1 cellular context compared by ENCODE assay signal in the genomic region with DNA sequence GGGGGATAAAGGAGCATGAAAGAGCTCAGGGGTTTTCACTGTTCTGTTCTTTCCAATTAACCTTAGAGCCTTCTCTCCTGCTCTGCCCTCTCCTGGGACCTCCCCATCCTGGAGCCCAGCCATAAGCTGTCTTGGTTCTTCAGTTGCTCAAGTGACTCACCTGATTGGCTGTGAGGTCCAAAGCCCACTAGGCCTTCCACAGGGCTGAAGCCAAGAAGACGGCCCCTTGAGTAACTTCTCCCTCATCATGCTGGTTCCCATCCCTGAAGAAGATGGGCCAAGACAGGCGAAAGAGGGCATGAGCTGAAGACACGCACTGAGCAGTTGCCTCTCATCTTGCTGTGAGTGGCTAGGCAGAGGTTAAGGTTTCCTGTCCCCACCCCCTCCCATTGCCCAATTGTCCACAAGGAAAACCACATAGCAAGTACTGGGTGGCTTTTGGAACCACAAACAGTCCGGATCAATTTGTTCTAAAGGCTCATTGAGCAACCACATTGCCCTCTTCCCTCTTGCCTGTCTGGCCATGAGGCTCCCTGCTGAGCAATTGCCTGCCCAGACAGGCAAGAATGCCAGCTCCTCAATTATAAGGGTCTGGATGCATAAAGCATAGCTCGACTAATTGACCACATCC.
TF ChIP-seq lines count a peak whose summit lies in the region.

No MANE protein-coding gene starts in this region.

TF ChIP-seq in HepG2, 621 proteins besides CTCF, POLR2A, EP300 and RAD21 (continued from another document and continues in another):
- TF ChIP-seq ZFX (CRISPR knock-in tag; IDR thresholded peaks at IDR 0.05; ENCODE audit: low read depth), result peak; percentile 85
- TF ChIP-seq ZNF275 (CRISPR knock-in tag; IDR thresholded peaks at IDR 0.05; ENCODE audit: borderline replicate concordance), result 0 out of 2 replicates have a peak, but pooled peaks have one; percentile 45
- no peak for TF ChIP-seq MTA3 (CRISPR knock-in tag; IDR thresholded peaks at IDR 0.05)
- peak; percentile 69 for TF ChIP-seq CBX1 (IDR thresholded peaks at IDR 0.05; ENCODE audit: low read depth)
- TF ChIP-seq, protein P1, sequence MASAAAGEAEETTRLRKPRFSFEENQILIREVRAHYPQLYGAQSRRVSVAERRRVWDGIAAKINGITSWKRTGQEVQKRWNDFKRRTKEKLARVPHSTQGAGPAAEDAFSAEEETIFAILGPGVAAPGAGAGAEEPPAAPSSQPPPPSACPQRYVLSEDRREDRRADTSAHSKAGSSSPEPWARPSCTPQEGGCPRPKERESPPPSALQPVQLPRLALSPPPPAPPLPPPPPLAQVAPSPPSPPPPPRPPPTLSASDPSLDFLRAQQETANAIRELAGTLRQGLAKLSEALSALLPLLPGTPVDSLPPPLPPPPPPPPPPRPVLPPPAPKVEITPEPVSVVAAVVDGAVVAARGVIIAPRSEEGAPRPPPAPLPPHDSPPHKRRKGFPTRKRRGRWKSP (CRISPR knock-in tag; IDR thresholded peaks at IDR 0.05), result peak; percentile 74
- TF ChIP-seq, protein P2, sequence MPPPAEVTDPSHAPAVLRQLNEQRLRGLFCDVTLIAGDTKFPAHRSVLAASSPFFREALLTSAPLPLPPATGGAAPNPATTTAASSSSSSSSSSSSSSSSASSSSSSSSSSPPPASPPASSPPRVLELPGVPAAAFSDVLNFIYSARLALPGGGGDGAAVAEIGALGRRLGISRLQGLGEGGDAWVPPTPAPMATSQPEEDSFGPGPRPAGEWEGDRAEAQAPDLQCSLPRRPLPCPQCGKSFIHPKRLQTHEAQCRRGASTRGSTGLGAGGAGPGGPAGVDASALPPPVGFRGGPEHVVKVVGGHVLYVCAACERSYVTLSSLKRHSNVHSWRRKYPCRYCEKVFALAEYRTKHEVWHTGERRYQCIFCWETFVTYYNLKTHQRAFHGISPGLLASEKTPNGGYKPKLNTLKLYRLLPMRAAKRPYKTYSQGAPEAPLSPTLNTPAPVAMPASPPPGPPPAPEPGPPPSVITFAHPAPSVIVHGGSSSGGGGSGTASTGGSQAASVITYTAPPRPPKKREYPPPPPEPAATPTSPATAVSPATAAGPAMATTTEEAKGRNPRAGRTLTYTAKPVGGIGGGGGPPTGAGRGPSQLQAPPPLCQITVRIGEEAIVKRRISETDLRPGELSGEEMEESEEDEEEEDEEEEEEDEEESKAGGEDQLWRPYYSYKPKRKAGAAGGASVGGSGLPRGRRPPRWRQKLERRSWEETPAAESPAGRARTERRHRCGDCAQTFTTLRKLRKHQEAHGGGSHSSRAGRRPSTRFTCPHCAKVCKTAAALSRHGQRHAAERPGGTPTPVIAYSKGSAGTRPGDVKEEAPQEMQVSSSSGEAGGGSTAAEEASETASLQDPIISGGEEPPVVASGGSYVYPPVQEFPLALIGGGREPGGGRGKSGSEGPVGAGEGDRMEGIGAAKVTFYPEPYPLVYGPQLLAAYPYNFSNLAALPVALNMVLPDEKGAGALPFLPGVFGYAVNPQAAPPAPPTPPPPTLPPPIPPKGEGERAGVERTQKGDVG (CRISPR knock-in tag; IDR thresholded peaks at IDR 0.05; ENCODE audit: borderline replicate concordance), result peak; percentile 80; the same call in 1 of the 2 replicates
- TF ChIP-seq RCOR2 (CRISPR knock-in tag; IDR thresholded peaks at IDR 0.05), result no peak; the same call in 1 of the 2 replicates
- TF ChIP-seq ZNF720 (CRISPR knock-in tag; IDR thresholded peaks at IDR 0.05), result no peak
- peak; percentile 61; the same call in 1 of the 2 replicates for TF ChIP-seq GMEB1 (CRISPR knock-in tag; IDR thresholded peaks at IDR 0.05; ENCODE audit: borderline replicate concordance)
- peak; percentile 82 for TF ChIP-seq ZBTB38 (CRISPR knock-in tag; IDR thresholded peaks at IDR 0.05)
- TF ChIP-seq MIXL1 (CRISPR knock-in tag; IDR thresholded peaks at IDR 0.05), result peak; percentile 77
- TF ChIP-seq ZFP37 (CRISPR knock-in tag; IDR thresholded peaks at IDR 0.05; ENCODE audit: borderline replicate concordance), result no peak
- TF ChIP-seq NCOA1 (CRISPR knock-in tag; IDR thresholded peaks at IDR 0.05), result no peak
- TF ChIP-seq ZNF549 (CRISPR knock-in tag; IDR thresholded peaks at IDR 0.05), result no peak
- TF ChIP-seq ZNF367 (CRISPR knock-in tag; IDR thresholded peaks at IDR 0.05; ENCODE audit: borderline replicate concordance), result no peak
- TF ChIP-seq FOXA1 (IDR thresholded peaks at IDR 0.05), result 0 out of 2 replicates have a peak, but pooled peaks have one; percentile 27
- peak; percentile 92 for TF ChIP-seq FOXA1 (CRISPR knock-in tag; IDR thresholded peaks at IDR 0.05)
- TF ChIP-seq ZNF891 (CRISPR knock-in tag; IDR thresholded peaks at IDR 0.05), result peak; percentile 97
- no peak for TF ChIP-seq TAF15 (IDR thresholded peaks at IDR 0.05; ENCODE audit: low read depth, low read length, poor library complexity, severe bottlenecking)
- TF ChIP-seq, protein P3, sequence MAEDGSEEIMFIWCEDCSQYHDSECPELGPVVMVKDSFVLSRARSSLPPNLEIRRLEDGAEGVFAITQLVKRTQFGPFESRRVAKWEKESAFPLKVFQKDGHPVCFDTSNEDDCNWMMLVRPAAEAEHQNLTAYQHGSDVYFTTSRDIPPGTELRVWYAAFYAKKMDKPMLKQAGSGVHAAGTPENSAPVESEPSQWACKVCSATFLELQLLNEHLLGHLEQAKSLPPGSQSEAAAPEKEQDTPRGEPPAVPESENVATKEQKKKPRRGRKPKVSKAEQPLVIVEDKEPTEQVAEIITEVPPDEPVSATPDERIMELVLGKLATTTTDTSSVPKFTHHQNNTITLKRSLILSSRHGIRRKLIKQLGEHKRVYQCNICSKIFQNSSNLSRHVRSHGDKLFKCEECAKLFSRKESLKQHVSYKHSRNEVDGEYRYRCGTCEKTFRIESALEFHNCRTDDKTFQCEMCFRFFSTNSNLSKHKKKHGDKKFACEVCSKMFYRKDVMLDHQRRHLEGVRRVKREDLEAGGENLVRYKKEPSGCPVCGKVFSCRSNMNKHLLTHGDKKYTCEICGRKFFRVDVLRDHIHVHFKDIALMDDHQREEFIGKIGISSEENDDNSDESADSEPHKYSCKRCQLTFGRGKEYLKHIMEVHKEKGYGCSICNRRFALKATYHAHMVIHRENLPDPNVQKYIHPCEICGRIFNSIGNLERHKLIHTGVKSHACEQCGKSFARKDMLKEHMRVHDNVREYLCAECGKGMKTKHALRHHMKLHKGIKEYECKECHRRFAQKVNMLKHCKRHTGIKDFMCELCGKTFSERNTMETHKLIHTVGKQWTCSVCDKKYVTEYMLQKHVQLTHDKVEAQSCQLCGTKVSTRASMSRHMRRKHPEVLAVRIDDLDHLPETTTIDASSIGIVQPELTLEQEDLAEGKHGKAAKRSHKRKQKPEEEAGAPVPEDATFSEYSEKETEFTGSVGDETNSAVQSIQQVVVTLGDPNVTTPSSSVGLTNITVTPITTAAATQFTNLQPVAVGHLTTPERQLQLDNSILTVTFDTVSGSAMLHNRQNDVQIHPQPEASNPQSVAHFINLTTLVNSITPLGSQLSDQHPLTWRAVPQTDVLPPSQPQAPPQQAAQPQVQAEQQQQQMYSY (CRISPR knock-in tag; IDR thresholded peaks at IDR 0.05), result no peak
- no peak for TF ChIP-seq NFIB (CRISPR knock-in tag; IDR thresholded peaks at IDR 0.05; ENCODE audit: borderline replicate concordance)
- no peak for TF ChIP-seq ZMAT5 (CRISPR knock-in tag; IDR thresholded peaks at IDR 0.05; ENCODE audit: borderline replicate concordance, low read depth)
- TF ChIP-seq ZNF337 (CRISPR knock-in tag; IDR thresholded peaks at IDR 0.05; ENCODE audit: borderline replicate concordance, low read depth), result peak; percentile 72; the same call in 1 of the 2 replicates
- TF ChIP-seq MEIS1 (CRISPR knock-in tag; IDR thresholded peaks at IDR 0.05; ENCODE audit: borderline replicate concordance), result no peak; the same call in 1 of the 2 replicates
- no peak for TF ChIP-seq TCF12 (IDR thresholded peaks at IDR 0.05)
- 0 out of 2 replicates have a peak, but pooled peaks have one; percentile 32 for TF ChIP-seq TCF12 (CRISPR knock-in tag; IDR thresholded peaks at IDR 0.05)
- peak; percentile 90; the same call in 1 of the 2 replicates for TF ChIP-seq ZNF598 (CRISPR knock-in tag; IDR thresholded peaks at IDR 0.05; ENCODE audit: borderline replicate concordance)
- no peak for TF ChIP-seq ZNF10 (CRISPR knock-in tag; IDR thresholded peaks at IDR 0.05; ENCODE audit: borderline replicate concordance, low read depth)
- TF ChIP-seq, protein P4, sequence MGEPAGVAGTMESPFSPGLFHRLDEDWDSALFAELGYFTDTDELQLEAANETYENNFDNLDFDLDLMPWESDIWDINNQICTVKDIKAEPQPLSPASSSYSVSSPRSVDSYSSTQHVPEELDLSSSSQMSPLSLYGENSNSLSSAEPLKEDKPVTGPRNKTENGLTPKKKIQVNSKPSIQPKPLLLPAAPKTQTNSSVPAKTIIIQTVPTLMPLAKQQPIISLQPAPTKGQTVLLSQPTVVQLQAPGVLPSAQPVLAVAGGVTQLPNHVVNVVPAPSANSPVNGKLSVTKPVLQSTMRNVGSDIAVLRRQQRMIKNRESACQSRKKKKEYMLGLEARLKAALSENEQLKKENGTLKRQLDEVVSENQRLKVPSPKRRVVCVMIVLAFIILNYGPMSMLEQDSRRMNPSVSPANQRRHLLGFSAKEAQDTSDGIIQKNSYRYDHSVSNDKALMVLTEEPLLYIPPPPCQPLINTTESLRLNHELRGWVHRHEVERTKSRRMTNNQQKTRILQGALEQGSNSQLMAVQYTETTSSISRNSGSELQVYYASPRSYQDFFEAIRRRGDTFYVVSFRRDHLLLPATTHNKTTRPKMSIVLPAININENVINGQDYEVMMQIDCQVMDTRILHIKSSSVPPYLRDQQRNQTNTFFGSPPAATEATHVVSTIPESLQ (CRISPR knock-in tag; conservative IDR thresholded peaks at IDR 0.05), result no peak
- TF ChIP-seq, protein P5, sequence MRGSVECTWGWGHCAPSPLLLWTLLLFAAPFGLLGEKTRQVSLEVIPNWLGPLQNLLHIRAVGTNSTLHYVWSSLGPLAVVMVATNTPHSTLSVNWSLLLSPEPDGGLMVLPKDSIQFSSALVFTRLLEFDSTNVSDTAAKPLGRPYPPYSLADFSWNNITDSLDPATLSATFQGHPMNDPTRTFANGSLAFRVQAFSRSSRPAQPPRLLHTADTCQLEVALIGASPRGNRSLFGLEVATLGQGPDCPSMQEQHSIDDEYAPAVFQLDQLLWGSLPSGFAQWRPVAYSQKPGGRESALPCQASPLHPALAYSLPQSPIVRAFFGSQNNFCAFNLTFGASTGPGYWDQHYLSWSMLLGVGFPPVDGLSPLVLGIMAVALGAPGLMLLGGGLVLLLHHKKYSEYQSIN (CRISPR knock-in tag; IDR thresholded peaks at IDR 0.05; ENCODE audit: borderline replicate concordance), result no peak
- peak; percentile 82; the same call in 1 of the 2 replicates for TF ChIP-seq RFXAP (CRISPR knock-in tag; IDR thresholded peaks at IDR 0.05; ENCODE audit: borderline replicate concordance)
- 0 out of 2 replicates have a peak, but pooled peaks have one; percentile 21 for TF ChIP-seq SIX4 (CRISPR knock-in tag; IDR thresholded peaks at IDR 0.05)
- no peak for TF ChIP-seq NBN (conservative IDR thresholded peaks at IDR 0.05)
- TF ChIP-seq POGZ (CRISPR knock-in tag; IDR thresholded peaks at IDR 0.05), result peak; percentile 89
- TF ChIP-seq ZNF17 (CRISPR knock-in tag; IDR thresholded peaks at IDR 0.05), result no peak
- TF ChIP-seq CBFB (CRISPR knock-in tag; IDR thresholded peaks at IDR 0.05), result peak; percentile 97
- TF ChIP-seq, protein P6, sequence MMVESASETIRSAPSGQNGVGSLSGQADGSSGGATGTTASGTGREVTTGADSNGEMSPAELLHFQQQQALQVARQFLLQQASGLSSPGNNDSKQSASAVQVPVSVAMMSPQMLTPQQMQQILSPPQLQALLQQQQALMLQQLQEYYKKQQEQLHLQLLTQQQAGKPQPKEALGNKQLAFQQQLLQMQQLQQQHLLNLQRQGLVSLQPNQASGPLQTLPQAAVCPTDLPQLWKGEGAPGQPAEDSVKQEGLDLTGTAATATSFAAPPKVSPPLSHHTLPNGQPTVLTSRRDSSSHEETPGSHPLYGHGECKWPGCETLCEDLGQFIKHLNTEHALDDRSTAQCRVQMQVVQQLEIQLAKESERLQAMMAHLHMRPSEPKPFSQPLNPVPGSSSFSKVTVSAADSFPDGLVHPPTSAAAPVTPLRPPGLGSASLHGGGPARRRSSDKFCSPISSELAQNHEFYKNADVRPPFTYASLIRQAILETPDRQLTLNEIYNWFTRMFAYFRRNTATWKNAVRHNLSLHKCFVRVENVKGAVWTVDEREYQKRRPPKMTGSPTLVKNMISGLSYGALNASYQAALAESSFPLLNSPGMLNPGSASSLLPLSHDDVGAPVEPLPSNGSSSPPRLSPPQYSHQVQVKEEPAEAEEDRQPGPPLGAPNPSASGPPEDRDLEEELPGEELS (CRISPR knock-in tag; IDR thresholded peaks at IDR 0.05), result peak; percentile 88
- TF ChIP-seq ZNF510 (CRISPR knock-in tag; IDR thresholded peaks at IDR 0.05; ENCODE audit: low read depth), result no peak
- TF ChIP-seq ZNF121 (CRISPR knock-in tag; IDR thresholded peaks at IDR 0.05), result no peak
- peak; percentile 88 for TF ChIP-seq SRY (CRISPR knock-in tag; IDR thresholded peaks at IDR 0.05)
